8 cellular contexts compared by ENCODE assay signal in genomic region chr12:3199551-3200031, GRCh38.
DNase-seq lines count a peak whose midpoint lies in the region; ATAC-seq and TF ChIP-seq lines count a peak whose summit lies in the region.

No MANE protein-coding gene starts in this region.

- no peak overlapping the region for H3K27ac Mint-ChIP-seq in CD8-positive, alpha-beta T cell
- H3K27ac Mint-ChIP-seq in natural killer cell: no peak overlapping the region

- H3K4me3 Mint-ChIP-seq in CD8-positive, alpha-beta T cell: peak overlapping the region; percentile 5
- no peak overlapping the region for H3K4me3 Mint-ChIP-seq in natural killer cell

- H3K9me3 Mint-ChIP-seq in CD8-positive, alpha-beta T cell: no peaks in the 10 kb centered on the region
- H3K9me3 Mint-ChIP-seq in natural killer cell: no peaks in the 10 kb centered on the region

- peaks cover 9% of the 10 kb centered on the region for H3K27me3 ChIP-seq in CD8-positive, alpha-beta T cell (ENCODE audit: insufficient read depth, low read length)

- no peak for TF ChIP-seq CTCF in CD8-positive, alpha-beta T cell (IDR thresholded peaks at IDR 0.05)
- no peak for TF ChIP-seq CTCF in fibroblast of villous mesenchyme (IDR thresholded peaks at IDR 0.05; ENCODE audit: insufficient read depth, low read depth, low read length)
- no peak for TF ChIP-seq CTCF in natural killer cell (IDR thresholded peaks at IDR 0.05)

- H3K36me3 Mint-ChIP-seq in CD8-positive, alpha-beta T cell: no peaks in the 10 kb centered on the region
- no peaks in the 10 kb centered on the region for H3K36me3 Mint-ChIP-seq in natural killer cell

- ATAC-seq in CD8-positive, alpha-beta T cell: no peak
- ATAC-seq in GM18502 (IDR thresholded peaks at IDR 0.05; ENCODE audit: poor library complexity, unreplicated experiment) (no peak), HG03571 (IDR thresholded peaks at IDR 0.05; ENCODE audit: unreplicated experiment) (no peak), natural killer cell (no peak)

- DNase-seq in CD8-positive, alpha-beta T cell: no peak
- DNase-seq in RPMI8226: peak; percentile 30
- peak; percentile 58 for DNase-seq in fibroblast of villous mesenchyme (ENCODE audit: low read depth)
- peak in 6 of 10 donors; percentile 30 to 87 (median 38) for DNase-seq in posterior cingulate gyrus
- no peak for DNase-seq in natural killer cell
- DNase-seq in UCSD-AML1 (lab: John Stamatoyannopoulos, UW; ENCODE audit: unreplicated experiment): no peak

- POLR2A ChIA-PET in CD8-positive, alpha-beta T cell (lab: Charles Lee): no interaction called here

- H3K4me1 Mint-ChIP-seq in CD8-positive, alpha-beta T cell (ENCODE audit: low read depth): peaks cover 6% of the 10 kb centered on the region
- H3K4me1 Mint-ChIP-seq in natural killer cell: no peaks in the 10 kb centered on the region

- H3K9me3 ChIP-seq in CD8-positive, alpha-beta T cell (ENCODE audit: low read length): no peaks in the 10 kb centered on the region

- CTCF ChIA-PET in CD8-positive, alpha-beta T cell (lab: Charles Lee): no interaction called here

- no peak overlapping the region for H3K4me3 ChIP-seq in CD8-positive, alpha-beta T cell (ENCODE audit: low read depth, low read length)
- peak overlapping the region; percentile 62 for H3K4me3 ChIP-seq in fibroblast of villous mesenchyme (ENCODE audit: low read depth, low read length)

- H3K36me3 ChIP-seq in CD8-positive, alpha-beta T cell (ENCODE audit: insufficient read depth, low read length): no peaks in the 10 kb centered on the region

- H3K27me3 Mint-ChIP-seq in CD8-positive, alpha-beta T cell (ENCODE audit: low read depth): peaks cover 49% of the 10 kb centered on the region
- peaks cover 26 to 31% of the 10 kb centered on the region in 2 donors for H3K27me3 Mint-ChIP-seq in natural killer cell (ENCODE audit: low read depth in 2 of 2)

- intact Hi-C loops in CD8-positive, alpha-beta T cell (cut with DNase I, micrococcal nuclease): no loop called here
- intact Hi-C loops in posterior cingulate gyrus (cut with DNase I) (loop anchor here (5.0 to 10.0 kb wide), 2 partner anchors 62 to 125 kb away; partner anchors contain the start of gene TSPAN9), natural killer cell (cut with micrococcal nuclease) (no loop called here)

- H3K27ac ChIP-seq in CD8-positive, alpha-beta T cell (ENCODE audit: low read depth, low read length): no peak overlapping the region

- H3K4me1 ChIP-seq in CD8-positive, alpha-beta T cell (ENCODE audit: insufficient read depth, low read length): no peaks in the 10 kb centered on the region

Comparison
In these comparisons a context has a peak if more than half of its experiments do, and no peak if none do; other contexts are left out.
1. DNase-seq: peak in RPMI8226 (single experiment), fibroblast of villous mesenchyme (single experiment) and posterior cingulate gyrus (6 of 10); none in CD8-positive, alpha-beta T cell (0 of 7), natural killer cell (single experiment) and UCSD-AML1 (single experiment).